Comparison of ENCODE assay signal across 14 cellular contexts in the genomic region with DNA sequence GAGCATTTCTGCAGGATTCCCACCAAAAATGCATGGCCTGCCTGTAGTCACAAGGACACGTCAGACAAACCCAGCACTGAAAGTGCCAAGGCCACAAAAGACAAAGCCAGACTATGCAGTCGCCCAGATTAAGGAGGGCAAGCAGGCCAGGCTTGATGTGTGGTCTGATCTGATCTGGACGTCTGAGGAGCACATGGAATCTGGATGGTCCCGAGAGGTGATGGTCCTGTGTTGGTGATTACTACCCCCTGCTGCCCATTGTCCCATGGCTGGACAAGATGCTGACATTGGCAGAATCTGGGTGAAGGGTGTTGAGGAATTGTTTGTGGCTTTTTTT.
"Had no signal": no experiment of that assay in that cellular context is flagged by ENCODE, and none has a peak within 500 bp of the region (broad histone marks: within the 10 kb centered on the region; RNA-seq: fewer than 3 reads in every experiment).

No MANE protein-coding gene starts in this region.

- H3K27ac Mint-ChIP-seq: activated naive CD8-positive, alpha-beta T cell had no signal

- H3K4me3 ChIP-seq: breast epithelium, left ventricle myocardium inferior, ovary, SJSA1, tibial nerve had no signal

- H3K4me1 Mint-ChIP-seq: neural crest cell had no signal

- H3K36me3 Mint-ChIP-seq: activated naive CD8-positive, alpha-beta T cell had no signal

- H3K9me3 ChIP-seq: breast epithelium, left ventricle myocardium inferior, ovary, SJSA1, tibial nerve had no signal

- H3K4me1 ChIP-seq: breast epithelium, foreskin keratinocyte, left ventricle myocardium inferior, SJSA1, tibial nerve had no signal

- DNase-seq: activated gamma-delta T cell; activated T-cell treated with anti-CD3 and anti-CD28 coated beads, Interleukin-2, amount 50 U/mL, for 1 hour; foreskin keratinocyte; mesenchymal stem cell had no signal

- ATAC-seq: activated CD4-positive, CD25-positive, alpha-beta regulatory T cell treated with anti-CD3 and anti-CD28 coated beads, Interleukin-2, amount 50 U/mL, for 24 hours; foreskin keratinocyte had no signal

- H3K4me3 Mint-ChIP-seq: activated naive CD8-positive, alpha-beta T cell; neural crest cell had no signal

- H3K27ac ChIP-seq: breast epithelium, foreskin keratinocyte, left ventricle myocardium inferior, ovary, SJSA1, tibial nerve had no signal

- FAIRE-seq: endothelial cell of umbilical vein, islet of Langerhans had no signal

- H3K27me3 Mint-ChIP-seq: activated naive CD8-positive, alpha-beta T cell had no signal

- H3K36me3 ChIP-seq: breast epithelium, ovary, SJSA1 had no signal

- H3K27me3 ChIP-seq: breast epithelium, foreskin keratinocyte, ovary, SJSA1, tibial nerve had no signal

- H3K9me3 Mint-ChIP-seq: neural crest cell had no signal
